9 cellular contexts compared by ENCODE assay signal in the genomic region with DNA sequence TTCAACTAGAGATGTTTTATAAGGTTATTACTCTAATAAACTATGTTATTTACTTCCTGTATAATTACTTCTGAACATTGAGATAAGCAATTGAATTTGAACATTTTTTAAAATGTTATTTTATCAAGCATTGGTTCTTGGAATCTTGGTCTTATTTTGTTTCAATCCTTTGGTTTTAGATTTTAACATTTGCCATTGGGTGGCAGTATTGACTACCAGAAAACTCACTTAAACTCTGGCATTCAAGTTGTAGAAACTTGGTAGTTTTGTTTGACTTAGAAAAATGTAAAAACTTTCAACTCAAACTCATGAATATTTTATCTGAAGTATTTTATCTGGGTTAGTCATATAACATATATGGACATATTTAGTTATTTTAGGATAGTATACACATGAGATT. TPM values are rescaled to one million over a fixed set of nuclear protein-coding genes. Genes with fewer than 3 reads are reported as not detected.
DNase-seq lines count a peak whose midpoint lies in the region; ATAC-seq and TF ChIP-seq lines count a peak whose summit lies in the region.
"Had no signal": no experiment of that assay in that cellular context is flagged by ENCODE, and none has a peak within 500 bp of the region (broad histone marks: within the 10 kb centered on the region; RNA-seq: fewer than 3 reads in every experiment).

No MANE protein-coding gene starts in this region.

- H3K4me3 ChIP-seq in Loucy (ENCODE audit: low read length, poor library complexity, severe bottlenecking), result no peak overlapping the region
- no peak overlapping the region for H3K4me3 ChIP-seq in dorsolateral prefrontal cortex

- ATAC-seq in T-cell (replicated peaks in 1 of 4) (no peak), HG02623 (IDR thresholded peaks at IDR 0.05; ENCODE audit: unreplicated experiment) (no peak)
- ATAC-seq in activated CD8-positive, alpha-beta T cell treated with anti-CD3 and anti-CD28 coated beads for 36 hours, result no peak

- H3K9me3 ChIP-seq in Loucy (ENCODE audit: insufficient read depth, low read depth, low read length), result peaks cover 10% of the 10 kb centered on the region; the same call in 1 of the 2 replicates

- H3K4me1 Mint-ChIP-seq in nephron, result no peaks in the 10 kb centered on the region
- no peaks in the 10 kb centered on the region for H3K4me1 Mint-ChIP-seq in T-cell
- H3K4me1 Mint-ChIP-seq in activated CD8-positive, alpha-beta T cell treated with anti-CD3 and anti-CD28 coated beads for 36 hours (ENCODE audit: low read depth), result no peaks in the 10 kb centered on the region
- H3K4me1 Mint-ChIP-seq: activated CD4-positive, alpha-beta T cell treated with anti-CD3 and anti-CD28 coated beads, Interleukin-2, amount 10 ng/mL, durations not matched to agents 7 days and 5 days had no signal

- POLR2A ChIA-PET in T-cell (lab: Charles Lee), result no interaction called here
- POLR2A ChIA-PET in activated CD8-positive, alpha-beta T cell treated with anti-CD3 and anti-CD28 coated beads for 36 hours (lab: Charles Lee), result no interaction called here

- H3K27me3 Mint-ChIP-seq in nephron (ENCODE audit: low read depth) (no peaks in the 10 kb centered on the region), T-cell (peaks cover 2 to 13% of the 10 kb centered on the region in 2 donors)
- H3K27me3 Mint-ChIP-seq in activated CD8-positive, alpha-beta T cell treated with anti-CD3 and anti-CD28 coated beads for 36 hours, result no peaks in the 10 kb centered on the region

- TF ChIP-seq CTCF in Loucy (conservative IDR thresholded peaks at IDR 0.05; ENCODE audit: low read length) (peak; percentile 81), dorsolateral prefrontal cortex (IDR thresholded peaks at IDR 0.05 in 54 of 56, conservative IDR thresholded peaks at IDR 0.05 in 2 of 56; ENCODE audit: low read depth in 1 of 56, partially characterized antibody in 56 of 56) (peak; percentile 27 to 74 (median 46)), nephron (IDR thresholded peaks at IDR 0.05; ENCODE audit: unreplicated experiment in 3 of 3) (peak; percentile 30 to 61 (median 32))
- TF ChIP-seq CTCF in activated CD8-positive, alpha-beta T cell treated with anti-CD3 and anti-CD28 coated beads for 36 hours (IDR thresholded peaks at IDR 0.05), result no peak

- H3K4me1 ChIP-seq in Loucy (ENCODE audit: insufficient read depth, low read length, poor library complexity, severe bottlenecking), result no peaks in the 10 kb centered on the region

- H3K36me3 Mint-ChIP-seq in nephron (ENCODE audit: low read depth) (peaks cover 40% of the 10 kb centered on the region), T-cell (no peaks in the 10 kb centered on the region)
- H3K36me3 Mint-ChIP-seq in activated CD8-positive, alpha-beta T cell treated with anti-CD3 and anti-CD28 coated beads for 36 hours (ENCODE audit: low read depth), result no peaks in the 10 kb centered on the region

- H3K27ac ChIP-seq in dorsolateral prefrontal cortex, result no peak overlapping the region

- no peak overlapping the region for H3K9ac ChIP-seq in Loucy (ENCODE audit: low read depth, low read length, poor library complexity, severe bottlenecking)

- H3K9me2 ChIP-seq in Loucy (replicated peaks; ENCODE audit: low read depth, low read length), result no peaks in the 10 kb centered on the region

- no peak overlapping the region for H3K4me3 Mint-ChIP-seq in nephron
- no peak overlapping the region for H3K4me3 Mint-ChIP-seq in T-cell
- H3K4me3 Mint-ChIP-seq in activated CD8-positive, alpha-beta T cell treated with anti-CD3 and anti-CD28 coated beads for 36 hours, result no peak overlapping the region
- H3K4me3 Mint-ChIP-seq: activated CD4-positive, alpha-beta T cell treated with anti-CD3 and anti-CD28 coated beads, Interleukin-2, amount 10 ng/mL, durations not matched to agents 7 days and 5 days had no signal

- H3K36me3 ChIP-seq in Loucy (ENCODE audit: insufficient read depth, low read length), result peaks cover 9% of the 10 kb centered on the region; the same call in 1 of the 2 replicates

- H2AFZ ChIP-seq in Loucy (ENCODE audit: low read length), result no peak overlapping the region

- no peak overlapping the region for H3K27ac Mint-ChIP-seq in nephron
- no peak overlapping the region for H3K27ac Mint-ChIP-seq in T-cell
- no peak overlapping the region for H3K27ac Mint-ChIP-seq in activated CD8-positive, alpha-beta T cell treated with anti-CD3 and anti-CD28 coated beads for 36 hours
- H3K27ac Mint-ChIP-seq: activated CD4-positive, alpha-beta T cell treated with anti-CD3 and anti-CD28 coated beads, Interleukin-2, amount 10 ng/mL, durations not matched to agents 7 days and 5 days had no signal

- CTCF ChIA-PET in T-cell (lab: Charles Lee), result no interaction called here
- CTCF ChIA-PET in activated CD8-positive, alpha-beta T cell treated with anti-CD3 and anti-CD28 coated beads for 36 hours (lab: Charles Lee), result interaction anchor here (0.8 kb wide), 1 partner anchor 1245 kb away, joined by 4 read pairs; no protein-coding TSS in a partner anchor

- no peak overlapping the region for H3K4me2 ChIP-seq in Loucy (ENCODE audit: low read depth, low read length, poor library complexity, severe bottlenecking)

- no peaks in the 10 kb centered on the region for H3K79me2 ChIP-seq in Loucy (ENCODE audit: insufficient read depth, low read length)

- intact Hi-C loops in dorsolateral prefrontal cortex (cut with DNase I), result loop anchor here in 1 of 2 donors (10.0 kb wide), 1 partner anchor 1244 kb away; no protein-coding TSS in a partner anchor
- intact Hi-C loops in activated CD8-positive, alpha-beta T cell treated with anti-CD3 and anti-CD28 coated beads for 36 hours (cut with micrococcal nuclease), result no loop called here

- DNase-seq in DMS114 treated with DMSO at 0.1 percent for 48 hours (lab: John Stamatoyannopoulos, UW; ENCODE audit: unreplicated experiment) (peak; percentile 15), dorsolateral prefrontal cortex (no peak), NCI-H748 (lab: John Stamatoyannopoulos, UW; ENCODE audit: unreplicated experiment) (no peak), T-cell (no peak)
- DNase-seq in activated CD8-positive, alpha-beta T cell treated with anti-CD3 and anti-CD28 coated beads for 36 hours, result no peak
- DNase-seq: activated CD4-positive, alpha-beta T cell treated with anti-CD3 and anti-CD28 coated beads, Interleukin-2, amount 10 ng/mL, durations not matched to agents 7 days and 5 days had no signal

- no peaks in the 10 kb centered on the region for H4K20me1 ChIP-seq in Loucy (ENCODE audit: insufficient read depth, low read length, poor library complexity, severe bottlenecking)

- peaks cover 5% of the 10 kb centered on the region; the same call in 1 of the 2 replicates for H3F3A ChIP-seq in Loucy (ENCODE audit: low read depth)

- peaks cover 19% of the 10 kb centered on the region for H3K9me3 Mint-ChIP-seq in nephron
- peaks cover 0 to 6% (median 5%) of the 10 kb centered on the region in 3 donors for H3K9me3 Mint-ChIP-seq in T-cell
- H3K9me3 Mint-ChIP-seq in activated CD8-positive, alpha-beta T cell treated with anti-CD3 and anti-CD28 coated beads for 36 hours, result peaks cover 3% of the 10 kb centered on the region
- H3K9me3 Mint-ChIP-seq: activated CD4-positive, alpha-beta T cell treated with anti-CD3 and anti-CD28 coated beads, Interleukin-2, amount 10 ng/mL, durations not matched to agents 7 days and 5 days had no signal

- H3K27me3 ChIP-seq in Loucy (ENCODE audit: insufficient read depth, low read length, poor library complexity, severe bottlenecking), result no peaks in the 10 kb centered on the region
- no peaks in the 10 kb centered on the region for H3K27me3 ChIP-seq in dorsolateral prefrontal cortex

RNA-seq across cellular contexts. Expression of a gene that starts 48.1 kb away (rescaled TPM):
- total RNA-seq in dorsolateral prefrontal cortex (1,000 to 10,000 TPM in 8 of 120 experiments, 100 to 1,000 TPM in 112; 285 to 1,269 (median 765) TPM), T-cell (under 1 TPM in 3 of 5 donors, not detected in 2; 0.18 to 0.35 (median 0.20) TPM)
- not detected for total RNA-seq in activated CD8-positive, alpha-beta T cell treated with anti-CD3 and anti-CD28 coated beads for 36 hours

Comparison
In these comparisons a context has a peak if more than half of its experiments do, and no peak if none do; other contexts are left out.
1. RNA of a gene that starts 48.1 kb away (total RNA-seq): 285 to 1,269 TPM in dorsolateral prefrontal cortex; 0.18 to 0.35 TPM in T-cell and not detected in activated CD8-positive, alpha-beta T cell treated with anti-CD3 and anti-CD28 coated beads for 36 hours; every median in the first group is over 100 times any median in the second.